16 cellular contexts compared by ENCODE assay signal in the genomic region with DNA sequence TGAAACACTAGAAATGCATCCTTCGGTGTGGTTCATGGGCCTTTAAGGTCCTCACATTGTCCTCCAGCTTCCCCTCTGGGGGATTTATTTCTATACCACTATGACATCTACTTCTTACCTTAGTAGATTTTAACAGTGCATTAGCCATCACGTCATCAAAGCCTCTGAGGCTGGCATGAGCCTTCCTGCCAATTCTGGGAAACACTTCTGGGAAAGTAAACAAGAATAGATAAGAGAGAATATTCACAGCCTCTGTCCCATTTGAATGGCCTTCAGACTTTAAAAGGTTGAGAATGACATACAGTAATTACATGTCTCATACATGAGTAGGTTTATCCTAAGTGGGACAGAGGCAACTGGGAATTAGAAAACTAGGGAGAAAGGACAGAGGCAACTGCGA.
"Had no signal": no experiment of that assay in that cellular context is flagged by ENCODE, and none has a peak within 500 bp of the region (broad histone marks: within the 10 kb centered on the region; RNA-seq: fewer than 3 reads in every experiment).

No MANE protein-coding gene starts in this region.

- H3K79me2 ChIP-seq: hepatocyte had no signal

- H3K36me3 ChIP-seq: gastrocnemius medialis, upper lobe of left lung had no signal

- DNase-seq: activated CD4-positive, alpha-beta T cell treated with anti-CD3 and anti-CD28 coated beads, Interleukin-2, amount 50 U/mL, for 48 hours; activated effector memory CD4-positive, alpha-beta T cell treated with anti-CD3 and anti-CD28 coated beads, Interleukin-2, amount 50 U/mL, for 16 hours; activated T-cell treated with anti-CD3 and anti-CD28 coated beads, Interleukin-2, amount 50 U/mL, for 4 hours; amniotic stem cell; effector memory CD4-positive, alpha-beta T cell; gastrocnemius medialis; kidney glomerular epithelial cell; natural killer cell; nucleus accumbens; psoas muscle; stimulated activated CD4-positive, alpha-beta T cell treated with anti-CD3 and anti-CD28 coated beads, Interleukin-12 subunit alpha, Interleukin-12 subunit beta, amount 100 ng/mL, for 4 hours; stimulated activated naive CD4-positive, alpha-beta T cell; upper lobe of left lung had no signal

- H2AFZ ChIP-seq: hepatocyte had no signal

- H3K4me1 ChIP-seq: gastrocnemius medialis, psoas muscle, upper lobe of left lung had no signal

- H3K27me3 ChIP-seq: gastrocnemius medialis, hepatocyte, upper lobe of left lung had no signal

- ATAC-seq: activated CD4-positive, CD25-positive, alpha-beta regulatory T cell treated with anti-CD3 and anti-CD28 coated beads, Interleukin-2, amount 50 U/mL, for 24 hours; activated naive CD4-positive, alpha-beta T cell treated with anti-CD3 and anti-CD28 coated beads, Interleukin-2, amount 50 U/mL, for 72 hours; activated T-cell treated with anti-CD3 and anti-CD28 coated beads, Interleukin-2, amount 50 U/mL, for 4 hours; gastrocnemius medialis; natural killer cell; psoas muscle had no signal

- H3K27ac ChIP-seq: gastrocnemius medialis, hepatocyte, psoas muscle, upper lobe of left lung had no signal

- H3K9me3 ChIP-seq: gastrocnemius medialis, psoas muscle, upper lobe of left lung had no signal

- H3K4me2 ChIP-seq: hepatocyte had no signal

- H3K4me3 ChIP-seq: gastrocnemius medialis, hepatocyte, psoas muscle, upper lobe of left lung had no signal
